In the genomic region with DNA sequence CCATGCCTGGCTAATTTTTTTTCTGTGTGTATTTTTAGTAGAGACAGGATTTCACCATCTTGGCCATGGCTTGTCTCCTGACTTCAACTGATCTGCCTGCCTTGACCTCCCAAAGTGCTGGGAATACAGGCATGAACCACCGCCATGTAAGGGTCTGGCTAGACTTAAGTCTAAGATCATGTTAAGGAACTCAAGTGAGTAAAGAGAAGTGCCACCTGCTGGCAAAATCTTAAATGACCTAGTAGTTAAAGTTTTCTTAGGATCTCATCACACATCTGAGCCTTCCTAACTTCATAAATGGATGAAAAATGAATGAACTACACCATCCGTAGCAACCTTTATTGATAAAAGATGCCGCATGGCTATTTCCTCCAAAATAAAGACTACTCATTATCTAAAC, we compare ENCODE assay signal across 1 cellular context.
TF ChIP-seq lines count a peak whose summit lies in the region.

No MANE protein-coding gene starts in this region.

TF ChIP-seq in Ishikawa, 13 proteins besides CTCF, POLR2A, EP300 and RAD21 (continued from another document):
- TF ChIP-seq NFIC (IDR thresholded peaks at IDR 0.05) (no peak), CEBPB (IDR thresholded peaks at IDR 0.05) (no peak), FOXM1 (IDR thresholded peaks at IDR 0.05; ENCODE audit: borderline replicate concordance, low read depth) (no peak), CREB1 (IDR thresholded peaks at IDR 0.05; ENCODE audit: low read depth) (no peak)
